In the genomic region with DNA sequence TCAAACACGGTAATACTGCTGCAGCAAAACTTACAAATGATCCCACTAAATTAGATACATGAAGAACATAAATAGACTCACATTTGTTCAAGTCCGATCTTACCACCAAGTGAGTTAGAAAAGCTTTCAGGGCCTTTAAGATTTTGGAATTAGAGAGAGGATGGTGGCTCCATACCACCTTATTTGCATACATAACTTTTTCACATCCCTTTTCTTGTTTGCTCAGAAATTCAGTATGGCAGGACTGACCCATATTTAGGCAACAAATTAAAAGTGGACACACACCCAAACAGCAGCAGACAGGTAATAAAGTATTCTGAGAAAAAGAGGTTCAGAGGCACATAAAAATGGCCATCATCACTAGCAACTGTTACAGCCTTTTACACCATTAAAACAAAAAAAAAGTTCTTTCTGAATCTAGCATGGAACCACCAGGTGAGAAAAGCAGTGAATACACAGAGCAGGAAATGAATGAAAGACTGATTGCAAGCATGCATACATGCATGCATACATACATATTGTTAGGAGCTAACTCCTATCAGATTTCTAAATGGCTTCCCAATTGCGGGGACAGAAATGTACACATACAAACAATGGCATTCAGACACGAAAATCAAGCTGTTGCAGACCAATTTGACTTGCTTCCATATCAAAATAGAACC, we compare ENCODE assay signal across 25 cellular contexts. TPM values are rescaled to one million over a fixed set of nuclear protein-coding genes. Genes with fewer than 3 reads are reported as not detected.
DNase-seq lines count a peak whose midpoint lies in the region; ATAC-seq, FAIRE-seq and TF ChIP-seq lines count a peak whose summit lies in the region.
"Had no signal": no experiment of that assay in that cellular context is flagged by ENCODE, and none has a peak within 500 bp of the region (broad histone marks: within the 10 kb centered on the region; RNA-seq: fewer than 3 reads in every experiment).

No MANE protein-coding gene starts in this region.

- H3K27ac Mint-ChIP-seq in CD8-positive, alpha-beta T cell: no peak overlapping the region
- H3K27ac Mint-ChIP-seq: activated CD4-positive, alpha-beta memory T cell treated with anti-CD3 and anti-CD28 coated beads for 36 hours; nephron; T-helper 2 cell treated with Interferon-gamma antibody and Interleukin-4, amounts not matched to agents 5 μg/mL and 100 μg/mL, for 36 hours; WTC11 had no signal

- H3K4me3 Mint-ChIP-seq in CD8-positive, alpha-beta T cell: no peak overlapping the region
- H3K4me3 Mint-ChIP-seq: activated CD4-positive, alpha-beta memory T cell treated with anti-CD3 and anti-CD28 coated beads for 36 hours; nephron; T-helper 2 cell treated with Interferon-gamma antibody and Interleukin-4, amounts not matched to agents 5 μg/mL and 100 μg/mL, for 36 hours; WTC11 had no signal

- H3K9me3 Mint-ChIP-seq in CD8-positive, alpha-beta T cell: no peaks in the 10 kb centered on the region
- H3K9me3 Mint-ChIP-seq: activated CD4-positive, alpha-beta memory T cell treated with anti-CD3 and anti-CD28 coated beads for 36 hours; nephron; T-helper 2 cell treated with Interferon-gamma antibody and Interleukin-4, amounts not matched to agents 5 μg/mL and 100 μg/mL, for 36 hours; WTC11 had no signal

- TF ChIP-seq CTCF in CD8-positive, alpha-beta T cell (IDR thresholded peaks at IDR 0.05): no peak

- H3K27ac ChIP-seq in CD8-positive, alpha-beta T cell (ENCODE audit: low read depth, low read length): no peak overlapping the region
- H3K27ac ChIP-seq: BLaER1 treated with 17β-estradiol and CSF1 and Interleukin-3, amounts not matched to agents 10 nM and 100 nM; heart right ventricle; left lung; RWPE1; sigmoid colon had no signal

- H3K4me1 Mint-ChIP-seq in CD8-positive, alpha-beta T cell (ENCODE audit: low read depth): no peaks in the 10 kb centered on the region

- POLR2A ChIA-PET in CD8-positive, alpha-beta T cell (lab: Charles Lee): interaction anchor here (0.6 kb wide), 1 partner anchor 16 kb away, joined by 3 read pairs; no protein-coding TSS in a partner anchor

- in situ Hi-C loops in HAP-1 (cut with MboI; ENCODE audit: low sequenced_read_pairs): no loop called here

- ATAC-seq in GM18498 (IDR thresholded peaks at IDR 0.05; ENCODE audit: unreplicated experiment) (peak; percentile 76), GM19351 (IDR thresholded peaks at IDR 0.05; ENCODE audit: unreplicated experiment) (peak; percentile 60), HG02798 (IDR thresholded peaks at IDR 0.05; ENCODE audit: poor library complexity, unreplicated experiment) (peak; percentile 66), HG03469 (IDR thresholded peaks at IDR 0.05; ENCODE audit: unreplicated experiment) (peak; percentile 66), GM19455 (IDR thresholded peaks at IDR 0.05; ENCODE audit: unreplicated experiment) (no peak)
- no peak for ATAC-seq in CD8-positive, alpha-beta T cell
- ATAC-seq: heart right ventricle, left lung, WTC11 had no signal

- CTCF ChIA-PET in CD8-positive, alpha-beta T cell (lab: Charles Lee): no interaction called here

- H3K27me3 Mint-ChIP-seq in CD8-positive, alpha-beta T cell (ENCODE audit: low read depth): peaks cover 5% of the 10 kb centered on the region
- H3K27me3 Mint-ChIP-seq: activated CD4-positive, alpha-beta memory T cell treated with anti-CD3 and anti-CD28 coated beads for 36 hours had no signal

- no peaks in the 10 kb centered on the region for H3K9me3 ChIP-seq in CD8-positive, alpha-beta T cell (ENCODE audit: low read length)
- H3K9me3 ChIP-seq in HAP-1: peaks cover 4% of the 10 kb centered on the region; the same call in 1 of the 2 replicates
- H3K9me3 ChIP-seq: BLaER1 treated with 17β-estradiol and CSF1 and Interleukin-3, amounts not matched to agents 10 nM and 100 nM; left lung; sigmoid colon; SK-N-SH had no signal

- no peaks in the 10 kb centered on the region for H3K36me3 ChIP-seq in CD8-positive, alpha-beta T cell (ENCODE audit: insufficient read depth, low read length)
- no peaks in the 10 kb centered on the region for H3K36me3 ChIP-seq in HAP-1 (replicated peaks)
- H3K36me3 ChIP-seq: BLaER1 treated with 17β-estradiol and CSF1 and Interleukin-3, amounts not matched to agents 10 nM and 100 nM; left lung; sigmoid colon had no signal

- intact Hi-C loops in CD8-positive, alpha-beta T cell (cut with DNase I, micrococcal nuclease): no loop called here

- no peak overlapping the region for H3K4me3 ChIP-seq in CD8-positive, alpha-beta T cell (ENCODE audit: low read depth, low read length)
- no peak overlapping the region for H3K4me3 ChIP-seq in HAP-1
- H3K4me3 ChIP-seq: BLaER1 treated with 17β-estradiol and CSF1 and Interleukin-3, amounts not matched to agents 10 nM and 100 nM; heart right ventricle; left lung; sigmoid colon had no signal

- no peaks in the 10 kb centered on the region for H3K4me1 ChIP-seq in CD8-positive, alpha-beta T cell (ENCODE audit: insufficient read depth, low read length)
- no peaks in the 10 kb centered on the region for H3K4me1 ChIP-seq in HAP-1
- H3K4me1 ChIP-seq: BLaER1 treated with 17β-estradiol and CSF1 and Interleukin-3, amounts not matched to agents 10 nM and 100 nM; left lung; sigmoid colon had no signal

- FAIRE-seq in RCC 7860 (lab: Jason Lieb, UNC): no peak
- FAIRE-seq: bronchial epithelial cell had no signal

- DNase-seq in CD8-positive, alpha-beta T cell: no peak
- DNase-seq in HAP-1 (ENCODE audit: low spot score in 2 of 2): no peak
- no peak for DNase-seq in RCC 7860 (ENCODE audit: low spot score)
- DNase-seq: activated CD4-positive, alpha-beta memory T cell treated with anti-CD3 and anti-CD28 coated beads for 36 hours; activated gamma-delta T cell treated with Interleukin-2 at 50 U/mL for 16 hours; cortex of kidney; heart right ventricle; KG1; left lung; midbrain; NCI-H1930; NCI-H345; sigmoid colon; SK-N-SH had no signal

- H3K27me3 ChIP-seq in CD8-positive, alpha-beta T cell (ENCODE audit: insufficient read depth, low read length): no peaks in the 10 kb centered on the region
- H3K27me3 ChIP-seq in HAP-1 (ENCODE audit: low read depth): no peaks in the 10 kb centered on the region
- H3K27me3 ChIP-seq: BLaER1 treated with 17β-estradiol and CSF1 and Interleukin-3, amounts not matched to agents 10 nM and 100 nM; heart right ventricle; left lung; sigmoid colon had no signal

- no peaks in the 10 kb centered on the region for H3K36me3 Mint-ChIP-seq in CD8-positive, alpha-beta T cell
- H3K36me3 Mint-ChIP-seq: activated CD4-positive, alpha-beta memory T cell treated with anti-CD3 and anti-CD28 coated beads for 36 hours; WTC11 had no signal

RNA-seq across cellular contexts. Expression of gene STXBP6, which starts 23.3 kb away (rescaled TPM):
- total RNA-seq in CD8-positive, alpha-beta T cell: not detected
- total RNA-seq: activated CD4-positive, alpha-beta memory T cell treated with anti-CD3 and anti-CD28 coated beads for 36 hours; bronchial epithelial cell had no signal

Comparison
In these comparisons a context has a peak if more than half of its experiments do, and no peak if none do; other contexts are left out.
1. ATAC-seq: peak in GM18498 (single experiment), GM19351 (single experiment), HG02798 (single experiment) and HG03469 (single experiment); none in GM19455 (single experiment) and CD8-positive, alpha-beta T cell (single experiment).